In genomic region chr20:821083-822065, GRCh38 we compare ENCODE assay signal across 1 cellular context.
TF ChIP-seq lines count a peak whose summit lies in the region.

No MANE protein-coding gene starts in this region.

TF ChIP-seq in HEK293T, 16 proteins besides CTCF, POLR2A, EP300 and RAD21 (continued from another document):
- TF ChIP-seq PKNOX1 (IDR thresholded peaks at IDR 0.05), result no peak
- no peak for TF ChIP-seq ZNF384 (IDR thresholded peaks at IDR 0.05)
- TF ChIP-seq SP1 (IDR thresholded peaks at IDR 0.05), result no peak
- no peak for TF ChIP-seq NFRKB (IDR thresholded peaks at IDR 0.05)
- no peak for TF ChIP-seq CTBP1 (IDR thresholded peaks at IDR 0.05; ENCODE audit: borderline replicate concordance)
- TF ChIP-seq HDGF (IDR thresholded peaks at IDR 0.05; ENCODE audit: borderline replicate concordance), result no peak
- TF ChIP-seq ELF4 (IDR thresholded peaks at IDR 0.05), result no peak
- no peak for TF ChIP-seq L3MBTL2 (conservative IDR thresholded peaks at IDR 0.05)
- TF ChIP-seq LEF1 (IDR thresholded peaks at IDR 0.05; ENCODE audit: borderline replicate concordance), result no peak
- TF ChIP-seq TARDBP (IDR thresholded peaks at IDR 0.05), result no peak
- no peak for TF ChIP-seq SUZ12 (IDR thresholded peaks at IDR 0.05)
- no peak for TF ChIP-seq FOXK2 (IDR thresholded peaks at IDR 0.05)
- TF ChIP-seq BHLHE40 (IDR thresholded peaks at IDR 0.05; ENCODE audit: borderline replicate concordance), result no peak
- TF ChIP-seq ARNT (IDR thresholded peaks at IDR 0.05), result no peak
- no peak for TF ChIP-seq FOXM1 (IDR thresholded peaks at IDR 0.05; ENCODE audit: borderline replicate concordance)
